In the genomic region with DNA sequence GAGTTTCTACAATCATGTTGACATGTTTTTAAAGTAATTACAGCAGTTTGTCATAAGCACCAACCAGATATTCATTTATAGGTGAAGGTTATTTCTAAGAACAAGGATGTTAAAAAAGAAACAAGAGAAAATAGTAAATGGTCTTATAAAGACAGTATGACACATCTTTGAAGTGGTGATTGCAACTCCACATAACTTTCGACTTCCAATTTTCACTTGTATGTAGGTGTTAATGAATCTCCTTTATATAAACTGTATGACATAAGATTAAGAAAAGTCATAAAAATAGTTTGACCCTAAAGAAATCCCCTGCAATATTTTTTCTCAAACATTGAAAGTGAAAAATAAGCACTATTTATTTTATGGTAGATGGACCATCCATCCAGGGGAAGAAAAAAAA, we compare ENCODE assay signal across 14 cellular contexts.
DNase-seq lines count a peak whose midpoint lies in the region; ATAC-seq lines count a peak whose summit lies in the region.
"Had no signal": no experiment of that assay in that cellular context is flagged by ENCODE, and none has a peak within 500 bp of the region (broad histone marks: within the 10 kb centered on the region; RNA-seq: fewer than 3 reads in every experiment).

No MANE protein-coding gene starts in this region.

- ATAC-seq in GM18868 (IDR thresholded peaks at IDR 0.05; ENCODE audit: unreplicated experiment) (peak; percentile 67), GM21717 (IDR thresholded peaks at IDR 0.05; ENCODE audit: unreplicated experiment) (peak; percentile 46), HG03103 (IDR thresholded peaks at IDR 0.05; ENCODE audit: low read depth, unreplicated experiment) (peak; percentile 36), HG03439 (IDR thresholded peaks at IDR 0.05; ENCODE audit: unreplicated experiment) (no peak), left cardiac atrium (no peak)
- ATAC-seq: SK-N-SH treated with all-trans-retinoic acid at 6 μM for 48 hours had no signal

- DNase-seq in GM03348 (ENCODE audit: low spot score) (no peak), NCI-H187 (lab: John Stamatoyannopoulos, UW) (no peak), left cardiac atrium (no peak)
- DNase-seq: activated CD4-positive, alpha-beta T cell treated with anti-CD3 and anti-CD28 coated beads, Interleukin-2, amount 10 ng/mL, durations not matched to agents 7 days and 5 days; activated naive CD8-positive, alpha-beta T cell treated with anti-CD3 and anti-CD28 coated beads for 36 hours; CD4-positive, CD25-positive, alpha-beta regulatory T cell; DMS 273 treated with DMSO at 0.1 percent for 48 hours; head of caudate nucleus; stimulated activated CD4-positive, alpha-beta T cell treated with anti-CD3 and anti-CD28 coated beads, Interleukin-1b, Interleukin-23, amount 100 ng/mL, for 48 hours had no signal

- intact Hi-C loops in left cardiac atrium (cut with DNase I), result no loop called here

Comparison
In these comparisons a context has a peak if more than half of its experiments do, and no peak if none do; other contexts are left out.
1. ATAC-seq: peak in GM18868 (single experiment), GM21717 (single experiment) and HG03103 (single experiment); none in HG03439 (single experiment) and left cardiac atrium (0 of 2).